In the genomic region with DNA sequence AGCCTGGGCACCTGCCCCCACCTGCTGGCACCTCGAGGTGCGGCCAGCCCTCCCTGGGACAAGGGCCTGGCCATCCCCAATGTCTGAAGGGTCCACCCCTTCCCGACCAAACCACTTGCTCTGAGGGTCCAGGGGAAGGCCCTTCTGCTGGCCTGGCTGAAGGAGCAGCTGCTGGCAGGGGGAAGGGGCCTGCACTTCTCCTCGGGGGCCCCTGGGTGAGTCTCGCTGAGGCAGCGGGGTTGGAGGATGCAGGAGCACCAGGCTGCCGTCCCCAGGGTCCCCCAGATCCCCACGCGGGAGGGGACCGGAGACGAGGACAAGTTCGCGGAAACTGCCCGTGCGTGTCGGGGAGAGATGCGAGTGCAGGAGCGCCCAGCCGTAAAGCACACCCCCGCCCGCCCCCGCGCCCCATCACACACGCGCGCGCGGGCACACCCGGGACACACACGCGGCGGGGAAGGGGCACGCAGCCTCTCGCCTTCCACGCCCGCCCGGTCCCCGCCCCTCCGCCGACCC, we compare ENCODE assay signal across 9 cellular contexts. TPM values are rescaled to one million over a fixed set of nuclear protein-coding genes. Genes with fewer than 3 reads are reported as not detected.
A peak's percentile ranks its signal among the peaks of the same experiment; 100 is the strongest.
DNase-seq lines count a peak whose midpoint lies in the region; ATAC-seq and TF ChIP-seq lines count a peak whose summit lies in the region.
"Had no signal": no experiment of that assay in that cellular context is flagged by ENCODE, and none has a peak within 500 bp of the region (broad histone marks: within the 10 kb centered on the region; RNA-seq: fewer than 3 reads in every experiment).

No MANE protein-coding gene starts in this region.

- no peak overlapping the region for H3K27ac Mint-ChIP-seq in activated CD8-positive, alpha-beta T cell treated with anti-CD3 and anti-CD28 coated beads for 36 hours

- peak; percentile 14 for ATAC-seq in activated CD8-positive, alpha-beta T cell treated with anti-CD3 and anti-CD28 coated beads for 36 hours
- peak; percentile 25 for ATAC-seq in gastroesophageal sphincter
- ATAC-seq in GM21717 (IDR thresholded peaks at IDR 0.05; ENCODE audit: unreplicated experiment) = no peak
- no peak for ATAC-seq in GM21786 (IDR thresholded peaks at IDR 0.05; ENCODE audit: unreplicated experiment)
- ATAC-seq in GM19351 (IDR thresholded peaks at IDR 0.05; ENCODE audit: unreplicated experiment) = no peak
- ATAC-seq: GM12878 had no signal

- POLR2A ChIA-PET in activated CD8-positive, alpha-beta T cell treated with anti-CD3 and anti-CD28 coated beads for 36 hours (lab: Charles Lee) = no interaction called here

- H3K9me3 ChIP-seq in gastroesophageal sphincter = no peaks in the 10 kb centered on the region

- H3K36me3 Mint-ChIP-seq in activated CD8-positive, alpha-beta T cell treated with anti-CD3 and anti-CD28 coated beads for 36 hours (ENCODE audit: low read depth) = no peaks in the 10 kb centered on the region

- no peaks in the 10 kb centered on the region for H3K9me3 Mint-ChIP-seq in activated CD8-positive, alpha-beta T cell treated with anti-CD3 and anti-CD28 coated beads for 36 hours

- H3K4me3 ChIP-seq in GM06990 (replicated peaks; ENCODE audit: low read depth, low read length) (no peak overlapping the region), gastroesophageal sphincter (peak overlapping the region; percentile 45 to 76)
- H3K4me3 ChIP-seq: GM12878 had no signal

- H3K36me3 ChIP-seq in GM06990 (ENCODE audit: control insufficient read depth, insufficient read depth, low read length) = no peaks in the 10 kb centered on the region
- no peaks in the 10 kb centered on the region for H3K36me3 ChIP-seq in gastroesophageal sphincter

- intact Hi-C loops in activated CD8-positive, alpha-beta T cell treated with anti-CD3 and anti-CD28 coated beads for 36 hours (cut with micrococcal nuclease) = no loop called here

- H3K4me1 Mint-ChIP-seq in activated CD8-positive, alpha-beta T cell treated with anti-CD3 and anti-CD28 coated beads for 36 hours (ENCODE audit: low read depth) = no peaks in the 10 kb centered on the region

- TF ChIP-seq CTCF in GM06990 (IDR thresholded peaks at IDR 0.05; ENCODE audit: insufficient read depth, low read length, poor library complexity, severe bottlenecking) (no peak), gastroesophageal sphincter (IDR thresholded peaks at IDR 0.05) (no peak)
- no peak for TF ChIP-seq CTCF in activated CD8-positive, alpha-beta T cell treated with anti-CD3 and anti-CD28 coated beads for 36 hours (IDR thresholded peaks at IDR 0.05)

- peak; percentile 21 for DNase-seq in GM06990 (ENCODE audit: extremely low read depth, insufficient read length)
- DNase-seq in activated CD8-positive, alpha-beta T cell treated with anti-CD3 and anti-CD28 coated beads for 36 hours = peak; percentile 47
- peak; percentile 41 for DNase-seq in stimulated activated CD4-positive, alpha-beta T cell treated with anti-CD3 and anti-CD28 coated beads, Interleukin-15, amount 100 ng/mL, for 24 hours
- DNase-seq in mucosa of gallbladder (ENCODE audit: low spot score) = no peak

- peaks cover 13% of the 10 kb centered on the region for H3K27me3 Mint-ChIP-seq in activated CD8-positive, alpha-beta T cell treated with anti-CD3 and anti-CD28 coated beads for 36 hours

- H3K27me3 ChIP-seq in GM06990 (replicated peaks; ENCODE audit: control insufficient read depth, insufficient read depth, low read length) = no peaks in the 10 kb centered on the region
- H3K27me3 ChIP-seq in gastroesophageal sphincter = peaks cover 50% of the 10 kb centered on the region

- TF ChIP-seq EP300 in gastroesophageal sphincter (IDR thresholded peaks at IDR 0.05) = no peak

- H3K27ac ChIP-seq in gastroesophageal sphincter = peak overlapping the region; percentile 7 to 98 (median 90)

- H3K4me1 ChIP-seq in gastroesophageal sphincter = peaks cover 0 to 60% (median 18%) of the 10 kb centered on the region in 3 donors

- CTCF ChIA-PET in activated CD8-positive, alpha-beta T cell treated with anti-CD3 and anti-CD28 coated beads for 36 hours (lab: Charles Lee) = no interaction called here

- WGBS in gastroesophageal sphincter (ENCODE audit: low coverage in 1 of 2), 2 donors = no CpG with 5 or more reads among the region's 40 CpGs

- TF ChIP-seq POLR2A in gastroesophageal sphincter (IDR thresholded peaks at IDR 0.05) = no peak

- peak overlapping the region; percentile 26 for H3K4me3 Mint-ChIP-seq in activated CD8-positive, alpha-beta T cell treated with anti-CD3 and anti-CD28 coated beads for 36 hours

RNA-seq across cellular contexts. Expression of a gene that starts 0.7 kb away (rescaled TPM):
- under 1 TPM; 0.27 to 0.34 TPM for total RNA-seq in activated CD8-positive, alpha-beta T cell treated with anti-CD3 and anti-CD28 coated beads for 36 hours
- total RNA-seq in gastroesophageal sphincter = 100 to 1,000 TPM; 133 to 330 (median 173) TPM
- total RNA-seq in mucosa of gallbladder = 133 TPM

RNA-seq across cellular contexts. Expression of a gene that starts 56.1 kb away (rescaled TPM):
- total RNA-seq in activated CD8-positive, alpha-beta T cell treated with anti-CD3 and anti-CD28 coated beads for 36 hours = not detected
- not detected for total RNA-seq in gastroesophageal sphincter
- not detected for total RNA-seq in mucosa of gallbladder
- total RNA-seq: GM12878 had no signal

Comparison
In these comparisons a context has a peak if more than half of its experiments do, and no peak if none do; other contexts are left out.
1. ATAC-seq: peak in activated CD8-positive, alpha-beta T cell treated with anti-CD3 and anti-CD28 coated beads for 36 hours (single experiment) and gastroesophageal sphincter (single experiment); none in GM21717 (single experiment), GM21786 (single experiment) and GM19351 (single experiment).
2. RNA of a gene that starts 0.7 kb away (total RNA-seq): 133 to 330 TPM in gastroesophageal sphincter and 133 TPM in mucosa of gallbladder (single experiment); 0.27 to 0.34 TPM in activated CD8-positive, alpha-beta T cell treated with anti-CD3 and anti-CD28 coated beads for 36 hours; every median in the first group is over 10 times any median in the second.